ENCODE assay signal across 19 cellular contexts in the genomic region with DNA sequence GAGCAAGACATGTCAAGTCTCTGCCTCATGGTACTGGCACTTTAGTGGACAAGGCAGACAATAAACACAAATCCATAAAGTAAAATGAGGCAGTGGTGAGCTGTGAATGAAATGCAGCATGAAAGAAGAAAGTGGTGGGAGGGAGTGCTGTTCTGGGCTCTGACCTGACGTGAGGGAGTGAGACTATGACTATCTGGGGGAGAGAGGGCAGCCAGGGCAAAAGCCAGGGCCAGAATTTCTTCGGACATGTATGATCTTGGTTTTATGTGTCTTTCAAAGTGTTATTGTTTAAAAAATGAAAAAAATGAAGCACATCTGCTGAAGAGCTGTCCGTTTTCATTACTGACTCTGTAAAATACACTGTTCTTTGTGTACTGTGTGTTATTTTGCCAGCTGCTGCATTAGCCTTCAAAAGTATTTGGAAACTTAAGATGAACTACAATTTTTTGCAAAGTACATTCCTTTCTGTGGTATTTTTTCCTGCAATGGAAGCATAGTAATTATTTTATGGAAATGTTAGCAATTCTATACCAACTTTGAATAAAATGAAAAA.
"Had no signal": no experiment of that assay in that cellular context is flagged by ENCODE, and none has a peak within 500 bp of the region (broad histone marks: within the 10 kb centered on the region; RNA-seq: fewer than 3 reads in every experiment).

No MANE protein-coding gene starts in this region.

- H3K27me3 ChIP-seq: brain microvascular endothelial cell, tibial nerve had no signal

- ATAC-seq: activated CD4-positive, CD25-positive, alpha-beta regulatory T cell treated with anti-CD3 and anti-CD28 coated beads, Interleukin-2, amount 50 U/mL, for 24 hours; activated CD8-positive, alpha-beta T cell treated with anti-CD3 and anti-CD28 coated beads, Interleukin-2, amount 10 ng/mL, durations not matched to agents 7 days and 5 days; heart left ventricle; stimulated activated naive CD8-positive, alpha-beta T cell treated with anti-CD3 and anti-CD28 coated beads, Interleukin-15, amount 100 ng/mL, for 72 hours; T-cell had no signal

- H3K36me3 ChIP-seq: ascending aorta, brain microvascular endothelial cell, esophagus squamous epithelium, heart left ventricle, prostate gland, suprapubic skin, tibial nerve had no signal

- H3K4me3 ChIP-seq: ascending aorta, esophagus squamous epithelium, heart left ventricle, prostate gland, skin epidermis, suprapubic skin, tibial nerve had no signal

- DNase-seq: activated CD4-positive, alpha-beta T cell treated with anti-CD3 and anti-CD28 coated beads, Interleukin-2, amount 10 ng/mL, durations not matched to agents 7 days and 5 days; activated CD8-positive, alpha-beta T cell treated with anti-CD3 and anti-CD28 coated beads, Interleukin-2, amount 10 ng/mL, durations not matched to agents 7 days and 5 days; activated gamma-delta T cell; activated naive CD4-positive, alpha-beta T cell treated with anti-CD3 and anti-CD28 coated beads, Interleukin-2, amount 50 U/mL, for 16 hours; brain microvascular endothelial cell; caudate nucleus; effector memory CD4-positive, alpha-beta T cell; esophagus squamous epithelium; heart left ventricle; nucleus accumbens; stimulated activated CD4-positive, alpha-beta T cell treated with anti-CD3 and anti-CD28 coated beads, Interleukin-1b, Interleukin-23, amount 100 ng/mL, for 48 hours; stimulated activated naive CD8-positive, alpha-beta T cell treated with anti-CD3 and anti-CD28 coated beads, Interleukin-15, amount 100 ng/mL, for 72 hours; T-cell had no signal

- H3K9me3 ChIP-seq: ascending aorta, esophagus squamous epithelium, heart left ventricle, prostate gland, suprapubic skin, tibial nerve had no signal

- H3K4me1 ChIP-seq: ascending aorta, esophagus squamous epithelium, heart left ventricle, prostate gland, suprapubic skin had no signal
